ENCODE assay signal across 9 cellular contexts in genomic region chrX:15334561-15334960, GRCh38. TPM values are rescaled to one million over a fixed set of nuclear protein-coding genes. Genes with fewer than 3 reads are reported as not detected.
DNase-seq lines count a peak whose midpoint lies in the region; TF ChIP-seq lines count a peak whose summit lies in the region.
"Had no signal": no experiment of that assay in that cellular context is flagged by ENCODE, and none has a peak within 500 bp of the region (broad histone marks: within the 10 kb centered on the region; RNA-seq: fewer than 3 reads in every experiment).

No MANE protein-coding gene starts in this region.

- H3K9me3 ChIP-seq in Caco-2 (no peaks in the 10 kb centered on the region), mammary epithelial cell (replicated peaks; ENCODE audit: insufficient read depth, low read length) (no peaks in the 10 kb centered on the region), mesodermal cell (ENCODE audit: control insufficient read depth, low read length) (no peaks in the 10 kb centered on the region)

- in situ Hi-C loops in mammary epithelial cell (cut with MboI; ENCODE audit: low sequenced_read_pairs in 2 of 2), result no loop called here

- H3K4me3 Mint-ChIP-seq in Caco-2 (ENCODE audit: unreplicated experiment), result peak overlapping the region; percentile 90

- peaks cover 7% of the 10 kb centered on the region for H3K36me3 Mint-ChIP-seq in Caco-2 (ENCODE audit: insufficient read depth, unreplicated experiment)

- peaks cover 8% of the 10 kb centered on the region; the same call in 1 of the 2 replicates for H3K79me2 ChIP-seq in KMS-11 (ENCODE audit: insufficient read depth, low read depth)
- peaks cover 35% of the 10 kb centered on the region for H3K79me2 ChIP-seq in mammary epithelial cell (ENCODE audit: insufficient read depth, low read length)

- H3K9me3 Mint-ChIP-seq in Caco-2 (ENCODE audit: unreplicated experiment), result no peaks in the 10 kb centered on the region

- peak overlapping the region; percentile 32; the same call in 1 of the 2 replicates for H3K27ac ChIP-seq in KMS-11
- peak overlapping the region; percentile 97 for H3K27ac ChIP-seq in mammary epithelial cell (ENCODE audit: insufficient read depth, low read depth, low read length)
- no peak overlapping the region for H3K27ac ChIP-seq in mesodermal cell (ENCODE audit: low read depth, low read length, severe bottlenecking)

- peak overlapping the region; percentile 51; the same call in 1 of the 2 replicates for H3K9ac ChIP-seq in KMS-11
- peak overlapping the region; percentile 97 for H3K9ac ChIP-seq in mammary epithelial cell (ENCODE audit: insufficient read depth, low read length)

- 17% methylated on average over 7 of the region's 7 CpGs for WGBS in mammary epithelial cell (ENCODE audit: low coverage, missing lambda C conversion rate)
- WGBS in mesodermal cell (ENCODE audit: insufficient coverage in 2 of 2), 2 experiments, result 0 to 6% methylated on average over 1 to 3 of the region's 7 CpGs

- peak overlapping the region; percentile 86 for H2AFZ ChIP-seq in KMS-11 (ENCODE audit: low read depth)
- H2AFZ ChIP-seq in mammary epithelial cell (ENCODE audit: low read depth, low read length), result no peak overlapping the region

- CTCF ChIA-PET in Caco-2 (lab: Charles Lee), result interaction anchor here (0.7 kb wide), 1 partner anchor 11 kb away, joined by 8 read pairs; no protein-coding TSS in a partner anchor
- CTCF ChIA-PET in mammary epithelial cell (lab: Charles Lee; ENCODE audit: low non-redundant PET), result no interaction called here

- TF ChIP-seq CTCF in Caco-2 (IDR thresholded peaks at IDR 0.05; ENCODE audit: insufficient read depth in 1 of 2, low read depth in 1 of 2, low read length in 1 of 2, severe bottlenecking in 1 of 2, unreplicated experiment in 1 of 2) (no peak), KMS-11 (conservative IDR thresholded peaks at IDR 0.05; ENCODE audit: low read depth, low read length) (no peak), mammary epithelial cell (conservative IDR thresholded peaks at IDR 0.05 in 1 of 2, IDR thresholded peaks at IDR 0.05 in 1 of 2; ENCODE audit: extremely low read depth in 1 of 2, insufficient read depth in 1 of 2, low read depth in 1 of 2, low read length in 2 of 2) (no peak)

- POLR2A ChIA-PET in Caco-2 (lab: Charles Lee), result no interaction called here

- H3K27ac Mint-ChIP-seq in Caco-2 (ENCODE audit: unreplicated experiment), result peak overlapping the region; percentile 92

- no peaks in the 10 kb centered on the region for H3K4me1 Mint-ChIP-seq in Caco-2 (ENCODE audit: low read depth, unreplicated experiment)

- intact Hi-C loops in Caco-2 (cut with micrococcal nuclease; ENCODE audit: unreplicated experiment) (no loop called here), mammary epithelial cell (cut with micrococcal nuclease) (no loop called here)

- H3K4me1 ChIP-seq in Caco-2 (no peaks in the 10 kb centered on the region), KMS-11 (ENCODE audit: low read depth, poor library complexity, severe bottlenecking) (peaks cover 4% of the 10 kb centered on the region), mammary epithelial cell (ENCODE audit: insufficient read depth, low read length) (peaks cover 8% of the 10 kb centered on the region), mesodermal cell (ENCODE audit: control insufficient read depth, insufficient read depth, low read length, poor library complexity, severe bottlenecking) (no peaks in the 10 kb centered on the region)

- DNase-seq in Caco-2 (peak in 1 of 2 experiments; percentile 1), mammary epithelial cell (peak; percentile 74), AG08396 (ENCODE audit: low spot score) (no peak), NCI-H1930 (lab: John Stamatoyannopoulos, UW) (no peak), OCI-M2 (lab: John Stamatoyannopoulos, UW; ENCODE audit: unreplicated experiment) (no peak)
- no peak for DNase-seq in activated CD4-positive, alpha-beta T cell treated with anti-CD3 and anti-CD28 coated beads, Interleukin-2, amount 50 U/mL, for 48 hours

- no peaks in the 10 kb centered on the region for H3K27me3 ChIP-seq in Caco-2 (replicated peaks; ENCODE audit: control insufficient read depth, insufficient read depth, low read length)
- H3K27me3 ChIP-seq in KMS-11 (ENCODE audit: insufficient read depth, low read depth), result no peaks in the 10 kb centered on the region
- H3K27me3 ChIP-seq in mammary epithelial cell (ENCODE audit: insufficient read depth, low read length), result peaks cover 4% of the 10 kb centered on the region

- H3K4me3 ChIP-seq in Caco-2 (ENCODE audit: low read depth, low read length) (peak overlapping the region; percentile 62), KMS-11 (IDR thresholded peaks at IDR 0.05; ENCODE audit: insufficient read depth, low read depth, low read length) (no peak overlapping the region), mammary epithelial cell (replicated peaks in 1 of 3; ENCODE audit: insufficient read depth in 1 of 3, low read depth in 2 of 3, low read length in 3 of 3) (peak overlapping the region; percentile 37 to 78 (median 67)), mesodermal cell (ENCODE audit: extremely low read depth, insufficient read depth, low read length, poor library complexity, severe bottlenecking) (peak overlapping the region; percentile 58)

- H3K36me3 ChIP-seq in Caco-2 (ENCODE audit: control insufficient read depth, insufficient read depth, low read length) (no peaks in the 10 kb centered on the region), KMS-11 (ENCODE audit: insufficient read depth) (no peaks in the 10 kb centered on the region), mammary epithelial cell (ENCODE audit: insufficient read depth, low read length) (no peaks in the 10 kb centered on the region), mesodermal cell (ENCODE audit: control insufficient read depth, insufficient read depth, low read length) (peaks cover 15% of the 10 kb centered on the region)

- peak overlapping the region; percentile 88 for H3K4me2 ChIP-seq in KMS-11
- H3K4me2 ChIP-seq in mammary epithelial cell (ENCODE audit: insufficient read depth, low read depth, low read length), result peak overlapping the region; percentile 25

- H3K27me3 Mint-ChIP-seq in Caco-2 (ENCODE audit: insufficient read depth, unreplicated experiment), result peaks cover 6% of the 10 kb centered on the region

- dilution Hi-C loops in mammary epithelial cell (cut with HindIII; ENCODE audit: low sequenced_read_pairs), result no loop called here

- H4K20me1 ChIP-seq in KMS-11 (ENCODE audit: insufficient read depth) (no peaks in the 10 kb centered on the region), mammary epithelial cell (ENCODE audit: insufficient read depth, low read length) (no peaks in the 10 kb centered on the region)

- BruUV-seq in Caco-2 (replicated peaks; lab: Mats Ljungman, UMichigan) (no TSS peak), mammary epithelial cell (replicated peaks; lab: Mats Ljungman, UMichigan) (TSS peak; percentile 95)

RNA-seq across cellular contexts. Expression of gene PIGA, which starts 0.8 kb away (rescaled TPM):
- 18.5 and 19.4 TPM in 2 replicates for total RNA-seq in Caco-2 (2022)
- total RNA-seq in mammary epithelial cell, result 10 to 100 TPM; 13.3 to 20.9 TPM
- 7.3 TPM for polyA plus RNA-seq in mammary epithelial cell
- 7.3 TPM for polyA minus RNA-seq in mammary epithelial cell
- 7.6 TPM for polyA plus RNA-seq in mesodermal cell (2013, experiment 1 of 2)
- 8.9 TPM for polyA plus RNA-seq in mesodermal cell (2013, experiment 2 of 2)

RNA-seq across cellular contexts. Expression of gene ASB11, which starts 19.1 kb away (rescaled TPM):
- not detected in 2 replicates for total RNA-seq in Caco-2 (2022)
- total RNA-seq in mammary epithelial cell, result not detected
- not detected for polyA plus RNA-seq in mammary epithelial cell
- polyA minus RNA-seq in mammary epithelial cell, result not detected
- not detected for polyA plus RNA-seq in mesodermal cell (2013, experiment 1 of 2)
- polyA plus RNA-seq in mesodermal cell (2013, experiment 2 of 2), result not detected
- total RNA-seq: T-helper 1 cell treated with Interleukin-12 subunit alpha and Interleukin-12 subunit beta and Interleukin-4 antibody, amounts not matched to agents 30 ng/mL and 1 ng/mL, for 36 hours had no signal

RNA-seq across cellular contexts. Expression of gene VEGFD, which starts 49.7 kb away (rescaled TPM):
- total RNA-seq in Caco-2 (2022), result 0.36 TPM in 1 of 2 replicates, not detected in the other
- total RNA-seq in mammary epithelial cell, result under 1 TPM; under 0.01 to 0.28 TPM
- 0.06 TPM for polyA plus RNA-seq in mammary epithelial cell
- polyA minus RNA-seq in mammary epithelial cell, result not detected
- 0.52 TPM for polyA plus RNA-seq in mesodermal cell (2013, experiment 1 of 2)
- polyA plus RNA-seq in mesodermal cell (2013, experiment 2 of 2), result 0.86 TPM
- total RNA-seq: T-helper 1 cell treated with Interleukin-12 subunit alpha and Interleukin-12 subunit beta and Interleukin-4 antibody, amounts not matched to agents 30 ng/mL and 1 ng/mL, for 36 hours had no signal
